Comparison of ENCODE assay signal across 8 cellular contexts in genomic region chr11:47565340-47566165, GRCh38. TPM values are rescaled to one million over a fixed set of nuclear protein-coding genes. Genes with fewer than 3 reads are reported as not detected.
A peak's percentile ranks its signal among the peaks of the same experiment; 100 is the strongest.
DNase-seq lines count a peak whose midpoint lies in the region; ATAC-seq and TF ChIP-seq lines count a peak whose summit lies in the region.

PTPMT1 (plus strand) TSS chr11:47565599; CDS start chr11:47565623, 24 bp downstream.

- no peaks in the 10 kb centered on the region for H3K36me3 Mint-ChIP-seq in IgD-negative memory B cell

- H3K27ac ChIP-seq in DOHH2 (ENCODE audit: low read depth, low read length) (peak within 1 kb of the TSS; percentile 55), prostate gland (peak within 1 kb of the TSS; percentile 79 to 80)

- H4K20me1 ChIP-seq in DOHH2 (ENCODE audit: control insufficient read depth, insufficient read depth, low read depth, low read length), result no peaks in the 10 kb centered on the region

- no peaks in the 10 kb centered on the region for H3K27me3 Mint-ChIP-seq in IgD-negative memory B cell

- H3K9me2 ChIP-seq in DOHH2 (replicated peaks; ENCODE audit: control insufficient read depth, low read length), result no peaks in the 10 kb centered on the region

- H3K4me2 ChIP-seq in DOHH2 (ENCODE audit: low read length), result peak within 1 kb of the TSS; percentile 90

- H3K9me3 Mint-ChIP-seq in IgD-negative memory B cell, result no peaks in the 10 kb centered on the region

- peak within 1 kb of the TSS; percentile 39 to 86 (median 74) for H3K27ac Mint-ChIP-seq in IgD-negative memory B cell

- peak; percentile 78 for ATAC-seq in GM21526 (IDR thresholded peaks at IDR 0.05; ENCODE audit: low FRiP score, unreplicated experiment)
- ATAC-seq in left cardiac atrium, result peak; percentile 96 to 98

- H3K9me3 ChIP-seq in DOHH2 (ENCODE audit: control insufficient read depth, insufficient read depth, low read length) (no peaks in the 10 kb centered on the region), prostate gland (no peaks in the 10 kb centered on the region)

- WGBS in prostate gland, result 1% methylated on average over 51 of the region's 86 CpGs

- H3K79me2 ChIP-seq in DOHH2 (ENCODE audit: control insufficient read depth, low read length), result peaks cover 62% of the 10 kb centered on the region

- TF ChIP-seq CTCF in DOHH2 (IDR thresholded peaks at IDR 0.05; ENCODE audit: low read depth, low read length, poor library complexity, severe bottlenecking) (no peak), prostate gland (IDR thresholded peaks at IDR 0.05) (no peak)

- TF ChIP-seq POLR2A in prostate gland (IDR thresholded peaks at IDR 0.05), result no peak

- H3K36me3 ChIP-seq in DOHH2 (ENCODE audit: control insufficient read depth, low read length) (peaks cover 25% of the 10 kb centered on the region), prostate gland (no peaks in the 10 kb centered on the region)

- intact Hi-C loops in left cardiac atrium (cut with DNase I), result no loop called here
- intact Hi-C loops in prostate gland (cut with DNase I), result no loop called here

- peak within 1 kb of the TSS; percentile 84 to 91 (median 89) for H3K4me3 Mint-ChIP-seq in IgD-negative memory B cell

- H3K4me3 ChIP-seq in DOHH2 (ENCODE audit: low read length) (peak within 1 kb of the TSS; percentile 99), prostate gland (peak within 1 kb of the TSS; percentile 84 to 86)

- peaks cover 3 to 13% (median 7%) of the 10 kb centered on the region in 3 donors for H3K4me1 Mint-ChIP-seq in IgD-negative memory B cell

- H3K4me1 ChIP-seq in DOHH2 (ENCODE audit: control insufficient read depth, low read length) (peaks cover 26% of the 10 kb centered on the region), prostate gland (replicated peaks) (no peaks in the 10 kb centered on the region)

- 0 out of 2 replicates have a peak, but pooled peaks cover 3% of the 10 kb centered on the region for H3F3A ChIP-seq in DOHH2 (ENCODE audit: control insufficient read depth, insufficient read depth)

- H3K27me3 ChIP-seq in DOHH2 (ENCODE audit: control insufficient read depth, low read length), result no peaks in the 10 kb centered on the region
- no peaks in the 10 kb centered on the region for H3K27me3 ChIP-seq in prostate gland (replicated peaks; ENCODE audit: insufficient read depth)

- peak; percentile 73 for DNase-seq in SW480 (ENCODE audit: low spot score)
- DNase-seq in activated naive CD8-positive, alpha-beta T cell treated with anti-CD3 and anti-CD28 coated beads, Interleukin-2, amount 50 U/mL, for 16 hours (ENCODE audit: low read depth, low spot score), result peak; percentile 16
- DNase-seq in left cardiac atrium, result peak; percentile 83
- DNase-seq in prostate gland (ENCODE audit: low spot score), result peak; percentile 33
- DNase-seq in putamen (ENCODE audit: low spot score), result no peak

RNA-seq across cellular contexts. Expression of gene PTPMT1, which starts in this region (rescaled TPM):
- polyA plus RNA-seq in IgD-negative memory B cell, result 49.5 TPM
- total RNA-seq in left cardiac atrium (10 to 100 TPM; 18.1 to 19.2 TPM), prostate gland (100 to 1,000 TPM; 153 to 184 TPM)

Comparison
In these comparisons a context has a peak if more than half of its experiments do, and no peak if none do; other contexts are left out.
1. RNA of gene PTPMT1 (total RNA-seq): 153 to 184 TPM in prostate gland; 18.1 to 19.2 TPM in left cardiac atrium; every median in the first group is over 4 times any median in the second.